1 cellular context compared by ENCODE assay signal in the genomic region with DNA sequence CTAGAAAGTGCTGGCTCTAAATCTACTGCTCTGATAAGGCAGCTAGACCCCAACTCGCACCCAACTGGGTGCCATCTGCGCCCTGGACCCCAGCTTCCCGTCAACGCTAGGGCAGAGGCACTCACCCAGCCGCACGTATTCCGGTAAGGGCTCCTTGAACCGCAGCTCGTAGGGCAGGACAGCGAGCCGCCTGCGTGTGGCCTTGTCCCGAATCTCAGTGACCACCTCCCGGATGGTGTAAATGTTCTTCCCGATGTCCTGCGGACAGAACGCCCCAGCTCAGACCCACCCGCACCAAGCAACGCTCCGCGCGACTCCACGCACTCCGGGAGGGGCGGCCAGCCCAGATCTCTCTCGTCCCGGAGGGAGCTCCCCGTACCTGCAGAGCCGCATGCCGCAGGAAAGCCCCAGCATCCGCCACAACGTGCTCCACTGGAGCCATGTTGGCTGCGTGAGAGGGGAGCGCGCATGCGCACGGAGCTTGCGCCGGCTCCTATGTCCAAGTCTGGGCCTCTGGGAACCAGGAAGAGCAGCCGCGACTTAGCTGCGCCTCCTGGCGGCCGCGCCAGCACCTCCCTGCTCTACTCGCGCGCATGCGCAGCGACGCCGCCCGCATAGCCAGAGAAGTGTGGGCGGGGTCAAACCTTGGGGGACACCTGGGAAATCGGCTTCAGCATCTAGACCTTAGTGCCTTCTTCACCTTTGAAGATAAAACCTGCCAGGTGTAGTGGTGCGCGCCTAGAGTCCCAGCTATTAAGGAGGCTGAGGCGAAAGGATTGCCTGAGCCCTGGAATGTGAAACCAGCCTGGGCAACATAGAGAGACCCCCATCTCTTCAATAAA.
TF ChIP-seq lines count a peak whose summit lies in the region.

A gene (minus strand): TSS at position 458 of the 842 bp plus-strand sequence. CDS start 16 bp downstream, at position 442.

TF ChIP-seq in K562, 482 proteins besides CTCF, POLR2A, EP300 and RAD21 (continued from another document and continues in another):
- TF ChIP-seq, protein P1, sequence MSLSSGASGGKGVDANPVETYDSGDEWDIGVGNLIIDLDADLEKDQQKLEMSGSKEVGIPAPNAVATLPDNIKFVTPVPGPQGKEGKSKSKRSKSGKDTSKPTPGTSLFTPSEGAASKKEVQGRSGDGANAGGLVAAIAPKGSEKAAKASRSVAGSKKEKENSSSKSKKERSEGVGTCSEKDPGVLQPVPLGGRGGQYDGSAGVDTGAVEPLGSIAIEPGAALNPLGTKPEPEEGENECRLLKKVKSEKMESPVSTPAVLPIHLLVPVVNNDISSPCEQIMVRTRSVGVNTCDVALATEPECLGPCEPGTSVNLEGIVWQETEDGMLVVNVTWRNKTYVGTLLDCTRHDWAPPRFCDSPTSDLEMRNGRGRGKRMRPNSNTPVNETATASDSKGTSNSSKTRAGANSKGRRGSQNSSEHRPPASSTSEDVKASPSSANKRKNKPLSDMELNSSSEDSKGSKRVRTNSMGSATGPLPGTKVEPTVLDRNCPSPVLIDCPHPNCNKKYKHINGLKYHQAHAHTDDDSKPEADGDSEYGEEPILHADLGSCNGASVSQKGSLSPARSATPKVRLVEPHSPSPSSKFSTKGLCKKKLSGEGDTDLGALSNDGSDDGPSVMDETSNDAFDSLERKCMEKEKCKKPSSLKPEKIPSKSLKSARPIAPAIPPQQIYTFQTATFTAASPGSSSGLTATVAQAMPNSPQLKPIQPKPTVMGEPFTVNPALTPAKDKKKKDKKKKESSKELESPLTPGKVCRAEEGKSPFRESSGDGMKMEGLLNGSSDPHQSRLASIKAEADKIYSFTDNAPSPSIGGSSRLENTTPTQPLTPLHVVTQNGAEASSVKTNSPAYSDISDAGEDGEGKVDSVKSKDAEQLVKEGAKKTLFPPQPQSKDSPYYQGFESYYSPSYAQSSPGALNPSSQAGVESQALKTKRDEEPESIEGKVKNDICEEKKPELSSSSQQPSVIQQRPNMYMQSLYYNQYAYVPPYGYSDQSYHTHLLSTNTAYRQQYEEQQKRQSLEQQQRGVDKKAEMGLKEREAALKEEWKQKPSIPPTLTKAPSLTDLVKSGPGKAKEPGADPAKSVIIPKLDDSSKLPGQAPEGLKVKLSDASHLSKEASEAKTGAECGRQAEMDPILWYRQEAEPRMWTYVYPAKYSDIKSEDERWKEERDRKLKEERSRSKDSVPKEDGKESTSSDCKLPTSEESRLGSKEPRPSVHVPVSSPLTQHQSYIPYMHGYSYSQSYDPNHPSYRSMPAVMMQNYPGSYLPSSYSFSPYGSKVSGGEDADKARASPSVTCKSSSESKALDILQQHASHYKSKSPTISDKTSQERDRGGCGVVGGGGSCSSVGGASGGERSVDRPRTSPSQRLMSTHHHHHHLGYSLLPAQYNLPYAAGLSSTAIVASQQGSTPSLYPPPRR (CRISPR knock-in tag; IDR thresholded peaks at IDR 0.05; ENCODE audit: borderline replicate concordance) = no peak
- peak; percentile 97 for TF ChIP-seq SMC3 (conservative IDR thresholded peaks at IDR 0.05; ENCODE audit: insufficient read depth, low read depth, low read length)
- TF ChIP-seq SPI1 (IDR thresholded peaks at IDR 0.05; ENCODE audit: borderline replicate concordance, low read depth, low read length) = no peak
- TF ChIP-seq ZC3H8 (IDR thresholded peaks at IDR 0.05) = no peak
- no peak for TF ChIP-seq CCAR2 (IDR thresholded peaks at IDR 0.05; ENCODE audit: low read depth, low read length)
- TF ChIP-seq MTA1 (IDR thresholded peaks at IDR 0.05; ENCODE audit: borderline replicate concordance) = no peak
- TF ChIP-seq, protein P2, sequence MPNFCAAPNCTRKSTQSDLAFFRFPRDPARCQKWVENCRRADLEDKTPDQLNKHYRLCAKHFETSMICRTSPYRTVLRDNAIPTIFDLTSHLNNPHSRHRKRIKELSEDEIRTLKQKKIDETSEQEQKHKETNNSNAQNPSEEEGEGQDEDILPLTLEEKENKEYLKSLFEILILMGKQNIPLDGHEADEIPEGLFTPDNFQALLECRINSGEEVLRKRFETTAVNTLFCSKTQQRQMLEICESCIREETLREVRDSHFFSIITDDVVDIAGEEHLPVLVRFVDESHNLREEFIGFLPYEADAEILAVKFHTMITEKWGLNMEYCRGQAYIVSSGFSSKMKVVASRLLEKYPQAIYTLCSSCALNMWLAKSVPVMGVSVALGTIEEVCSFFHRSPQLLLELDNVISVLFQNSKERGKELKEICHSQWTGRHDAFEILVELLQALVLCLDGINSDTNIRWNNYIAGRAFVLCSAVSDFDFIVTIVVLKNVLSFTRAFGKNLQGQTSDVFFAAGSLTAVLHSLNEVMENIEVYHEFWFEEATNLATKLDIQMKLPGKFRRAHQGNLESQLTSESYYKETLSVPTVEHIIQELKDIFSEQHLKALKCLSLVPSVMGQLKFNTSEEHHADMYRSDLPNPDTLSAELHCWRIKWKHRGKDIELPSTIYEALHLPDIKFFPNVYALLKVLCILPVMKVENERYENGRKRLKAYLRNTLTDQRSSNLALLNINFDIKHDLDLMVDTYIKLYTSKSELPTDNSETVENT (CRISPR knock-in tag; IDR thresholded peaks at IDR 0.05) = peak; percentile 74; the same call in 1 of the 2 replicates
- TF ChIP-seq SMAD4 (CRISPR knock-in tag; conservative IDR thresholded peaks at IDR 0.05) = peak; percentile 41; the same call in 1 of the 2 replicates
- TF ChIP-seq RBFOX2 (IDR thresholded peaks at IDR 0.05; ENCODE audit: low read depth, low read length) = peak; percentile 99
- TF ChIP-seq, protein P3, sequence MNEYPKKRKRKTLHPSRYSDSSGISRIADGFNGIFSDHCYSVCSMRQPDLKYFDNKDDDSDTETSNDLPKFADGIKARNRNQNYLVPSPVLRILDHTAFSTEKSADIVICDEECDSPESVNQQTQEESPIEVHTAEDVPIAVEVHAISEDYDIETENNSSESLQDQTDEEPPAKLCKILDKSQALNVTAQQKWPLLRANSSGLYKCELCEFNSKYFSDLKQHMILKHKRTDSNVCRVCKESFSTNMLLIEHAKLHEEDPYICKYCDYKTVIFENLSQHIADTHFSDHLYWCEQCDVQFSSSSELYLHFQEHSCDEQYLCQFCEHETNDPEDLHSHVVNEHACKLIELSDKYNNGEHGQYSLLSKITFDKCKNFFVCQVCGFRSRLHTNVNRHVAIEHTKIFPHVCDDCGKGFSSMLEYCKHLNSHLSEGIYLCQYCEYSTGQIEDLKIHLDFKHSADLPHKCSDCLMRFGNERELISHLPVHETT (CRISPR knock-in tag; conservative IDR thresholded peaks at IDR 0.05 in 1 of 2, IDR thresholded peaks at IDR 0.05 in 1 of 2) = no peak
- TF ChIP-seq ARHGAP35 (IDR thresholded peaks at IDR 0.05; ENCODE audit: partially characterized antibody) = no peak
- peak; percentile 53 for TF ChIP-seq NEUROD1 (IDR thresholded peaks at IDR 0.05; ENCODE audit: borderline replicate concordance, low read depth, low read length, partially characterized antibody)
- no peak for TF ChIP-seq ZNF133 (CRISPR knock-in tag; IDR thresholded peaks at IDR 0.05)
- TF ChIP-seq, protein P4, sequence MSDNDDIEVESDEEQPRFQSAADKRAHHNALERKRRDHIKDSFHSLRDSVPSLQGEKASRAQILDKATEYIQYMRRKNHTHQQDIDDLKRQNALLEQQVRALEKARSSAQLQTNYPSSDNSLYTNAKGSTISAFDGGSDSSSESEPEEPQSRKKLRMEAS (CRISPR knock-in tag; IDR thresholded peaks at IDR 0.05) = peak; percentile 95
- TF ChIP-seq, protein P5, sequence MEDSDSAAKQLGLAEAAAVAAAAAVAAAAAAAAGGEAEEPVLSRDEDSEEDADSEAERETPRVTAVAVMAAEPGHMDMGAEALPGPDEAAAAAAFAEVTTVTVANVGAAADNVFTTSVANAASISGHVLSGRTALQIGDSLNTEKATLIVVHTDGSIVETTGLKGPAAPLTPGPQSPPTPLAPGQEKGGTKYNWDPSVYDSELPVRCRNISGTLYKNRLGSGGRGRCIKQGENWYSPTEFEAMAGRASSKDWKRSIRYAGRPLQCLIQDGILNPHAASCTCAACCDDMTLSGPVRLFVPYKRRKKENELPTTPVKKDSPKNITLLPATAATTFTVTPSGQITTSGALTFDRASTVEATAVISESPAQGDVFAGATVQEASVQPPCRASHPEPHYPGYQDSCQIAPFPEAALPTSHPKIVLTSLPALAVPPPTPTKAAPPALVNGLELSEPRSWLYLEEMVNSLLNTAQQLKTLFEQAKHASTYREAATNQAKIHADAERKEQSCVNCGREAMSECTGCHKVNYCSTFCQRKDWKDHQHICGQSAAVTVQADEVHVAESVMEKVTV (CRISPR knock-in tag; IDR thresholded peaks at IDR 0.05) = peak; percentile 94
- TF ChIP-seq PHF8 (IDR thresholded peaks at IDR 0.05; ENCODE audit: borderline replicate concordance, low read length) = peak; percentile 98
- TF ChIP-seq ETS2 (tag; IDR thresholded peaks at IDR 0.05; ENCODE audit: borderline replicate concordance, poor library complexity, severe bottlenecking) = no peak
- TF ChIP-seq LEF1 (IDR thresholded peaks at IDR 0.05) = no peak
- TF ChIP-seq, protein P6, sequence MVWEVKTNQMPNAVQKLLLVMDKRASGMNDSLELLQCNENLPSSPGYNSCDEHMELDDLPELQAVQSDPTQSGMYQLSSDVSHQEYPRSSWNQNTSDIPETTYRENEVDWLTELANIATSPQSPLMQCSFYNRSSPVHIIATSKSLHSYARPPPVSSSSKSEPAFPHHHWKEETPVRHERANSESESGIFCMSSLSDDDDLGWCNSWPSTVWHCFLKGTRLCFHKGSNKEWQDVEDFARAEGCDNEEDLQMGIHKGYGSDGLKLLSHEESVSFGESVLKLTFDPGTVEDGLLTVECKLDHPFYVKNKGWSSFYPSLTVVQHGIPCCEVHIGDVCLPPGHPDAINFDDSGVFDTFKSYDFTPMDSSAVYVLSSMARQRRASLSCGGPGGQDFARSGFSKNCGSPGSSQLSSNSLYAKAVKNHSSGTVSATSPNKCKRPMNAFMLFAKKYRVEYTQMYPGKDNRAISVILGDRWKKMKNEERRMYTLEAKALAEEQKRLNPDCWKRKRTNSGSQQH (CRISPR knock-in tag; IDR thresholded peaks at IDR 0.05) = no peak
- peak; percentile 73; the same call in 1 of the 2 replicates for TF ChIP-seq KLF16 (IDR thresholded peaks at IDR 0.05)
- TF ChIP-seq, protein P7, sequence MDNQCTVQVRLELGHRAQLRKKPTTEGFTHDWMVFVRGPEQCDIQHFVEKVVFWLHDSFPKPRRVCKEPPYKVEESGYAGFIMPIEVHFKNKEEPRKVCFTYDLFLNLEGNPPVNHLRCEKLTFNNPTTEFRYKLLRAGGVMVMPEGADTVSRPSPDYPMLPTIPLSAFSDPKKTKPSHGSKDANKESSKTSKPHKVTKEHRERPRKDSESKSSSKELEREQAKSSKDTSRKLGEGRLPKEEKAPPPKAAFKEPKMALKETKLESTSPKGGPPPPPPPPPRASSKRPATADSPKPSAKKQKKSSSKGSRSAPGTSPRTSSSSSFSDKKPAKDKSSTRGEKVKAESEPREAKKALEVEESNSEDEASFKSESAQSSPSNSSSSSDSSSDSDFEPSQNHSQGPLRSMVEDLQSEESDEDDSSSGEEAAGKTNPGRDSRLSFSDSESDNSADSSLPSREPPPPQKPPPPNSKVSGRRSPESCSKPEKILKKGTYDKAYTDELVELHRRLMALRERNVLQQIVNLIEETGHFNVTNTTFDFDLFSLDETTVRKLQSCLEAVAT (IDR thresholded peaks at IDR 0.05) = 0 out of 4 replicates have a peak, but pooled peaks of 1 of the 2 experiments have one; percentile 29
- no peak for TF ChIP-seq ZNF584 (CRISPR knock-in tag; IDR thresholded peaks at IDR 0.05; ENCODE audit: low read depth)
- TF ChIP-seq SP2 (IDR thresholded peaks at IDR 0.05; ENCODE audit: extremely low read depth, low read depth, low read length, poor library complexity, severe bottlenecking) = no peak
- no peak for TF ChIP-seq ZNF551 (CRISPR knock-in tag; IDR thresholded peaks at IDR 0.05)
- TF ChIP-seq PURB (CRISPR knock-in tag; IDR thresholded peaks at IDR 0.05; ENCODE audit: low read depth) = no peak
- TF ChIP-seq ATF1 (CRISPR knock-in tag; IDR thresholded peaks at IDR 0.05) = no peak
- peak; percentile 53; the same call in 1 of the 2 replicates for TF ChIP-seq ATF1 (tag; IDR thresholded peaks at IDR 0.05)
- TF ChIP-seq ZNF583 (CRISPR knock-in tag; IDR thresholded peaks at IDR 0.05) = no peak
- TF ChIP-seq GABPA (tag; conservative IDR thresholded peaks at IDR 0.05; ENCODE audit: low read depth) = no peak
- TF ChIP-seq ZNF408 (CRISPR knock-in tag; IDR thresholded peaks at IDR 0.05; ENCODE audit: low read depth) = no peak
- TF ChIP-seq NR2C1 (IDR thresholded peaks at IDR 0.05) = no peak
- TF ChIP-seq NR2C1 (tag; IDR thresholded peaks at IDR 0.05) = no peak
- TF ChIP-seq, protein P8, sequence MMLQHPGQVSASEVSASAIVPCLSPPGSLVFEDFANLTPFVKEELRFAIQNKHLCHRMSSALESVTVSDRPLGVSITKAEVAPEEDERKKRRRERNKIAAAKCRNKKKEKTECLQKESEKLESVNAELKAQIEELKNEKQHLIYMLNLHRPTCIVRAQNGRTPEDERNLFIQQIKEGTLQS (IDR thresholded peaks at IDR 0.05) = no peak
- TF ChIP-seq, protein P8 (CRISPR knock-in tag; conservative IDR thresholded peaks at IDR 0.05) = 0 out of 2 replicates have a peak, but pooled peaks have one; percentile 20
- TF ChIP-seq ZKSCAN1 (IDR thresholded peaks at IDR 0.05; ENCODE audit: low read depth, low read length) = peak; percentile 70; the same call in 1 of the 2 replicates
- no peak for TF ChIP-seq HMG20A (CRISPR knock-in tag; conservative IDR thresholded peaks at IDR 0.05)
- no peak for TF ChIP-seq ZNF436 (CRISPR knock-in tag; IDR thresholded peaks at IDR 0.05)
- TF ChIP-seq, protein P9, sequence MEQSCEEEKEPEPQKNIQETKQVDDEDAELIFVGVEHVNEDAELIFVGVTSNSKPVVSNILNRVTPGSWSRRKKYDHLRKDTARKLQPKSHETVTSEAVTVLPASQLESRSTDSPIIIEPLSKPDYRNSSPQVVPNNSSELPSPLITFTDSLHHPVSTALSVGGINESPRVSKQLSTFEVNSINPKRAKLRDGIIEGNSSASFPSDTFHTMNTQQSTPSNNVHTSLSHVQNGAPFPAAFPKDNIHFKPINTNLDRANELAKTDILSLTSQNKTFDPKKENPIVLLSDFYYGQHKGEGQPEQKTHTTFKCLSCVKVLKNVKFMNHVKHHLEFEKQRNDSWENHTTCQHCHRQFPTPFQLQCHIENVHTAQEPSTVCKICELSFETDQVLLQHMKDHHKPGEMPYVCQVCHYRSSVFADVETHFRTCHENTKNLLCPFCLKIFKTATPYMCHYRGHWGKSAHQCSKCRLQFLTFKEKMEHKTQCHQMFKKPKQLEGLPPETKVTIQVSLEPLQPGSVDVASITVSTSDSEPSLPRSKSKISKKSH (CRISPR knock-in tag; IDR thresholded peaks at IDR 0.05) = no peak
- TF ChIP-seq ZFP30 (CRISPR knock-in tag; IDR thresholded peaks at IDR 0.05; ENCODE audit: borderline replicate concordance) = no peak
- TF ChIP-seq, protein P10, sequence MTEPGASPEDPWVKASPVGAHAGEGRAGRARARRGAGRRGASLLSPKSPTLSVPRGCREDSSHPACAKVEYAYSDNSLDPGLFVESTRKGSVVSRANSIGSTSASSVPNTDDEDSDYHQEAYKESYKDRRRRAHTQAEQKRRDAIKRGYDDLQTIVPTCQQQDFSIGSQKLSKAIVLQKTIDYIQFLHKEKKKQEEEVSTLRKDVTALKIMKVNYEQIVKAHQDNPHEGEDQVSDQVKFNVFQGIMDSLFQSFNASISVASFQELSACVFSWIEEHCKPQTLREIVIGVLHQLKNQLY (CRISPR knock-in tag; conservative IDR thresholded peaks at IDR 0.05) = no peak
- no peak; the same call in 1 of the 2 replicates for TF ChIP-seq HLTF (IDR thresholded peaks at IDR 0.05)
- TF ChIP-seq NONO (IDR thresholded peaks at IDR 0.05; ENCODE audit: low read depth in 2 of 2, low read length in 1 of 2) = no peak; a peak in 1 of 4 replicates
- peak; percentile 97 for TF ChIP-seq KDM5B (IDR thresholded peaks at IDR 0.05; ENCODE audit: insufficient replicate concordance, low read depth, low read length)
- no peak for TF ChIP-seq BRD4 (IDR thresholded peaks at IDR 0.05)
- TF ChIP-seq U2AF1 (optimal IDR thresholded peaks at IDR 0.05; ENCODE audit: low read depth, low read length) = no peak
